In genomic region chr12:109595321-109595902, GRCh38 we compare ENCODE assay signal across 14 cellular contexts.
DNase-seq lines count a peak whose midpoint lies in the region; ATAC-seq and TF ChIP-seq lines count a peak whose summit lies in the region.
"Had no signal": no experiment of that assay in that cellular context is flagged by ENCODE, and none has a peak within 500 bp of the region (broad histone marks: within the 10 kb centered on the region; RNA-seq: fewer than 3 reads in every experiment).

No MANE protein-coding gene starts in this region.

- no peaks in the 10 kb centered on the region for H3K9me3 ChIP-seq in neutrophil
- H3K9me3 ChIP-seq: heart left ventricle had no signal

- peak overlapping the region; percentile 71 for H3K27ac ChIP-seq in neutrophil
- H3K27ac ChIP-seq in substantia nigra (ENCODE audit: low read depth, low read length, poor library complexity, severe bottlenecking), result no peak overlapping the region
- H3K27ac ChIP-seq: heart left ventricle had no signal

- peak overlapping the region; percentile 36 for H3K4me3 ChIP-seq in neutrophil (ENCODE audit: low read depth in 1 of 2, low read length in 1 of 2)
- H3K4me3 ChIP-seq: heart left ventricle had no signal

- H3K36me3 ChIP-seq in neutrophil, result peaks cover 27% of the 10 kb centered on the region

- H3K4me1 ChIP-seq in neutrophil (ENCODE audit: control insufficient read depth in 1 of 2, insufficient read depth in 1 of 2, low read depth in 1 of 2, low read length in 1 of 2), result peaks cover 42 to 43% of the 10 kb centered on the region in 2 experiments

- peak; percentile 30 for DNase-seq in SIG-M5 treated with dmso at 0.1 percent for 504 hours (lab: John Stamatoyannopoulos, UW; ENCODE audit: unreplicated experiment)
- no peak for DNase-seq in SIG-M5 (lab: John Stamatoyannopoulos, UW)
- DNase-seq in Kasumi-1 (lab: John Stamatoyannopoulos, UW), result peak; percentile 63 to 76
- peak; percentile 47 for DNase-seq in activated CD4-positive, CD25-positive, alpha-beta regulatory T cell treated with anti-CD3 and anti-CD28 coated beads, Interleukin-2, amount 50 U/mL, for 72 hours
- DNase-seq in substantia nigra (lab: John Stamatoyannopoulos, UW), result no peak
- DNase-seq in RKO (ENCODE audit: low spot score), result no peak
- DNase-seq: 8988T, erythroblast, RPMI8226, trophoblast cell had no signal

- H3K27me3 ChIP-seq in neutrophil, result peaks cover 8% of the 10 kb centered on the region
- H3K27me3 ChIP-seq: heart left ventricle had no signal

- no peak for TF ChIP-seq CTCF in neutrophil (IDR thresholded peaks at IDR 0.05)

- ATAC-seq in GM18870 (IDR thresholded peaks at IDR 0.05; ENCODE audit: unreplicated experiment), result no peak
- ATAC-seq: heart left ventricle, right cardiac atrium had no signal

Comparison
In these comparisons a context has a peak if more than half of its experiments do, and no peak if none do; other contexts are left out.
1. DNase-seq: peak in SIG-M5 treated with dmso at 0.1 percent for 504 hours (single experiment), Kasumi-1 (2 of 2) and activated CD4-positive, CD25-positive, alpha-beta regulatory T cell treated with anti-CD3 and anti-CD28 coated beads, Interleukin-2, amount 50 U/mL, for 72 hours (single experiment); none in SIG-M5 (single experiment), substantia nigra (0 of 49) and RKO (single experiment).